In the genomic region with DNA sequence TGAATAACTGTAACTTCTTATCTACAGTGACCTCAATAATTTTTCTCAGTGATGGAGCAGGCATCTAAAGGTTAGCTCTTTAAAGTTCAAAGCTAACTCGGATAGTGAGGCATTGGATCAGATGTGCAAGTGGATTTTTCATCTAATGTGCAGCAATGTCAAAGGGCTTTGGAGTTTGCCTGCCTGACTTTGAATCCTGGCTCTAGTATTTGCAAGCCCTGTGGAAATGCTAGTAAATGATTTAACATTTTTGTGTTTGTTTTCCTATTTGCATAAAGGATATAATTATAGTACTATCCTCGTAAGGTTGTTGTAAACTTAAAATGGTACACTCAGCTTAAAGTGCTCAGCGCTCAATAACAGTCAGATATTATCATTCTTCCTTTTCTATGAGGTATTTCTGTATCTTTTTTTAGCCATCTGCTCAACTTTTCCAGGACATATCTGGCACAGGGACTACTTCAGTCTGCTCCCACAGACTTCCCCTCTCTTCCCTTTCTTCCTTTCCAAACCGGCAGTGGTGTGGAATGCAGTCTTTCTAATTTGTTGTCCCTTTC, we compare ENCODE assay signal across 1 cellular context.
TF ChIP-seq lines count a peak whose summit lies in the region.

No MANE protein-coding gene starts in this region.

TF ChIP-seq in HepG2, 621 proteins besides CTCF, POLR2A, EP300 and RAD21 (continued from another document and continues in another):
- TF ChIP-seq ZBTB20 (CRISPR knock-in tag; IDR thresholded peaks at IDR 0.05; ENCODE audit: borderline replicate concordance, low read depth) (no peak), TSC22D2 (CRISPR knock-in tag; IDR thresholded peaks at IDR 0.05; ENCODE audit: borderline replicate concordance) (no peak), ZNF713 (CRISPR knock-in tag; IDR thresholded peaks at IDR 0.05) (no peak), ZNF773 (CRISPR knock-in tag; IDR thresholded peaks at IDR 0.05; ENCODE audit: borderline replicate concordance) (no peak), ZFY (CRISPR knock-in tag; IDR thresholded peaks at IDR 0.05) (no peak), ZNF530 (CRISPR knock-in tag; IDR thresholded peaks at IDR 0.05; ENCODE audit: low read depth) (no peak), ZNF543 (CRISPR knock-in tag; IDR thresholded peaks at IDR 0.05) (no peak), ZNF256 (CRISPR knock-in tag; conservative IDR thresholded peaks at IDR 0.05) (no peak), ZNF552 (CRISPR knock-in tag; IDR thresholded peaks at IDR 0.05; ENCODE audit: borderline replicate concordance) (no peak), ZNF484 (CRISPR knock-in tag; IDR thresholded peaks at IDR 0.05; ENCODE audit: borderline replicate concordance, low read depth) (no peak), ATF1 (CRISPR knock-in tag; IDR thresholded peaks at IDR 0.05) (no peak), ELF4 (CRISPR knock-in tag; IDR thresholded peaks at IDR 0.05; ENCODE audit: borderline replicate concordance) (no peak), MED8 (CRISPR knock-in tag; IDR thresholded peaks at IDR 0.05; ENCODE audit: insufficient replicate concordance) (no peak), STAT5B (CRISPR knock-in tag; IDR thresholded peaks at IDR 0.05) (no peak), KDM2A (CRISPR knock-in tag; IDR thresholded peaks at IDR 0.05; ENCODE audit: borderline replicate concordance, low read depth) (no peak), BRCA1 (CRISPR knock-in tag; IDR thresholded peaks at IDR 0.05) (no peak), U2AF2 (IDR thresholded peaks at IDR 0.05; ENCODE audit: low read depth, low read length) (no peak), KLF11 (CRISPR knock-in tag; IDR thresholded peaks at IDR 0.05) (no peak), ZBTB7B (CRISPR knock-in tag; IDR thresholded peaks at IDR 0.05) (no peak), ZNF878 (CRISPR knock-in tag; IDR thresholded peaks at IDR 0.05) (no peak), ZBTB21 (CRISPR knock-in tag; IDR thresholded peaks at IDR 0.05) (no peak), GABPB1 (CRISPR knock-in tag; IDR thresholded peaks at IDR 0.05) (no peak), ZNF451 (CRISPR knock-in tag; IDR thresholded peaks at IDR 0.05) (no peak), ATF7 (IDR thresholded peaks at IDR 0.05) (no peak), ATF7 (CRISPR knock-in tag; IDR thresholded peaks at IDR 0.05) (no peak), MYC (CRISPR knock-in tag; IDR thresholded peaks at IDR 0.05; ENCODE audit: borderline replicate concordance) (no peak), DNMT3B (CRISPR knock-in tag; conservative IDR thresholded peaks at IDR 0.05) (no peak), HMGA1 (CRISPR knock-in tag; conservative IDR thresholded peaks at IDR 0.05) (no peak)
- TF ChIP-seq, protein P1, sequence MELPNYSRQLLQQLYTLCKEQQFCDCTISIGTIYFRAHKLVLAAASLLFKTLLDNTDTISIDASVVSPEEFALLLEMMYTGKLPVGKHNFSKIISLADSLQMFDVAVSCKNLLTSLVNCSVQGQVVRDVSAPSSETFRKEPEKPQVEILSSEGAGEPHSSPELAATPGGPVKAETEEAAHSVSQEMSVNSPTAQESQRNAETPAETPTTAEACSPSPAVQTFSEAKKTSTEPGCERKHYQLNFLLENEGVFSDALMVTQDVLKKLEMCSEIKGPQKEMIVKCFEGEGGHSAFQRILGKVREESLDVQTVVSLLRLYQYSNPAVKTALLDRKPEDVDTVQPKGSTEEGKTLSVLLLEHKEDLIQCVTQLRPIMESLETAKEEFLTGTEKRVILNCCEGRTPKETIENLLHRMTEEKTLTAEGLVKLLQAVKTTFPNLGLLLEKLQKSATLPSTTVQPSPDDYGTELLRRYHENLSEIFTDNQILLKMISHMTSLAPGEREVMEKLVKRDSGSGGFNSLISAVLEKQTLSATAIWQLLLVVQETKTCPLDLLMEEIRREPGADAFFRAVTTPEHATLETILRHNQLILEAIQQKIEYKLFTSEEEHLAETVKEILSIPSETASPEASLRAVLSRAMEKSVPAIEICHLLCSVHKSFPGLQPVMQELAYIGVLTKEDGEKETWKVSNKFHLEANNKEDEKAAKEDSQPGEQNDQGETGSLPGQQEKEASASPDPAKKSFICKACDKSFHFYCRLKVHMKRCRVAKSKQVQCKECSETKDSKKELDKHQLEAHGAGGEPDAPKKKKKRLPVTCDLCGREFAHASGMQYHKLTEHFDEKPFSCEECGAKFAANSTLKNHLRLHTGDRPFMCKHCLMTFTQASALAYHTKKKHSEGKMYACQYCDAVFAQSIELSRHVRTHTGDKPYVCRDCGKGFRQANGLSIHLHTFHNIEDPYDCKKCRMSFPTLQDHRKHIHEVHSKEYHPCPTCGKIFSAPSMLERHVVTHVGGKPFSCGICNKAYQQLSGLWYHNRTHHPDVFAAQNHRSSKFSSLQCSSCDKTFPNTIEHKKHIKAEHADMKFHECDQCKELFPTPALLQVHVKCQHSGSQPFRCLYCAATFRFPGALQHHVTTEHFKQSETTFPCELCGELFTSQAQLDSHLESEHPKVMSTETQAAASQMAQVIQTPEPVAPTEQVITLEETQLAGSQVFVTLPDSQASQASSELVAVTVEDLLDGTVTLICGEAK (IDR thresholded peaks at IDR 0.05), result no peak
- TF ChIP-seq, protein P1 (CRISPR knock-in tag; IDR thresholded peaks at IDR 0.05), result no peak
- TF ChIP-seq, protein P2, sequence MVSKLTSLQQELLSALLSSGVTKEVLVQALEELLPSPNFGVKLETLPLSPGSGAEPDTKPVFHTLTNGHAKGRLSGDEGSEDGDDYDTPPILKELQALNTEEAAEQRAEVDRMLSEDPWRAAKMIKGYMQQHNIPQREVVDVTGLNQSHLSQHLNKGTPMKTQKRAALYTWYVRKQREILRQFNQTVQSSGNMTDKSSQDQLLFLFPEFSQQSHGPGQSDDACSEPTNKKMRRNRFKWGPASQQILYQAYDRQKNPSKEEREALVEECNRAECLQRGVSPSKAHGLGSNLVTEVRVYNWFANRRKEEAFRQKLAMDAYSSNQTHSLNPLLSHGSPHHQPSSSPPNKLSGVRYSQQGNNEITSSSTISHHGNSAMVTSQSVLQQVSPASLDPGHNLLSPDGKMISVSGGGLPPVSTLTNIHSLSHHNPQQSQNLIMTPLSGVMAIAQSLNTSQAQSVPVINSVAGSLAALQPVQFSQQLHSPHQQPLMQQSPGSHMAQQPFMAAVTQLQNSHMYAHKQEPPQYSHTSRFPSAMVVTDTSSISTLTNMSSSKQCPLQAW (CRISPR knock-in tag; IDR thresholded peaks at IDR 0.05), result no peak
- TF ChIP-seq, protein P3, sequence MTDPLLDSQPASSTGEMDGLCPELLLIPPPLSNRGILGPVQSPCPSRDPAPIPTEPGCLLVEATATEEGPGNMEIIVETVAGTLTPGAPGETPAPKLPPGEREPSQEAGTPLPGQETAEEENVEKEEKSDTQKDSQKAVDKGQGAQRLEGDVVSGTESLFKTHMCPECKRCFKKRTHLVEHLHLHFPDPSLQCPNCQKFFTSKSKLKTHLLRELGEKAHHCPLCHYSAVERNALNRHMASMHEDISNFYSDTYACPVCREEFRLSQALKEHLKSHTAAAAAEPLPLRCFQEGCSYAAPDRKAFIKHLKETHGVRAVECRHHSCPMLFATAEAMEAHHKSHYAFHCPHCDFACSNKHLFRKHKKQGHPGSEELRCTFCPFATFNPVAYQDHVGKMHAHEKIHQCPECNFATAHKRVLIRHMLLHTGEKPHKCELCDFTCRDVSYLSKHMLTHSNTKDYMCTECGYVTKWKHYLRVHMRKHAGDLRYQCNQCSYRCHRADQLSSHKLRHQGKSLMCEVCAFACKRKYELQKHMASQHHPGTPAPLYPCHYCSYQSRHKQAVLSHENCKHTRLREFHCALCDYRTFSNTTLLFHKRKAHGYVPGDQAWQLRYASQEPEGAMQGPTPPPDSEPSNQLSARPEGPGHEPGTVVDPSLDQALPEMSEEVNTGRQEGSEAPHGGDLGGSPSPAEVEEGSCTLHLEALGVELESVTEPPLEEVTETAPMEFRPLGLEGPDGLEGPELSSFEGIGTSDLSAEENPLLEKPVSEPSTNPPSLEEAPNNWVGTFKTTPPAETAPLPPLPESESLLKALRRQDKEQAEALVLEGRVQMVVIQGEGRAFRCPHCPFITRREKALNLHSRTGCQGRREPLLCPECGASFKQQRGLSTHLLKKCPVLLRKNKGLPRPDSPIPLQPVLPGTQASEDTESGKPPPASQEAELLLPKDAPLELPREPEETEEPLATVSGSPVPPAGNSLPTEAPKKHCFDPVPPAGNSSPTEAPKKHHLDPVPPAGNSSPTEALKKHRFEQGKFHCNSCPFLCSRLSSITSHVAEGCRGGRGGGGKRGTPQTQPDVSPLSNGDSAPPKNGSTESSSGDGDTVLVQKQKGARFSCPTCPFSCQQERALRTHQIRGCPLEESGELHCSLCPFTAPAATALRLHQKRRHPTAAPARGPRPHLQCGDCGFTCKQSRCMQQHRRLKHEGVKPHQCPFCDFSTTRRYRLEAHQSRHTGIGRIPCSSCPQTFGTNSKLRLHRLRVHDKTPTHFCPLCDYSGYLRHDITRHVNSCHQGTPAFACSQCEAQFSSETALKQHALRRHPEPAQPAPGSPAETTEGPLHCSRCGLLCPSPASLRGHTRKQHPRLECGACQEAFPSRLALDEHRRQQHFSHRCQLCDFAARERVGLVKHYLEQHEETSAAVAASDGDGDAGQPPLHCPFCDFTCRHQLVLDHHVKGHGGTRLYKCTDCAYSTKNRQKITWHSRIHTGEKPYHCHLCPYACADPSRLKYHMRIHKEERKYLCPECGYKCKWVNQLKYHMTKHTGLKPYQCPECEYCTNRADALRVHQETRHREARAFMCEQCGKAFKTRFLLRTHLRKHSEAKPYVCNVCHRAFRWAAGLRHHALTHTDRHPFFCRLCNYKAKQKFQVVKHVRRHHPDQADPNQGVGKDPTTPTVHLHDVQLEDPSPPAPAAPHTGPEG (CRISPR knock-in tag; IDR thresholded peaks at IDR 0.05), result no peak
- TF ChIP-seq, protein P4, sequence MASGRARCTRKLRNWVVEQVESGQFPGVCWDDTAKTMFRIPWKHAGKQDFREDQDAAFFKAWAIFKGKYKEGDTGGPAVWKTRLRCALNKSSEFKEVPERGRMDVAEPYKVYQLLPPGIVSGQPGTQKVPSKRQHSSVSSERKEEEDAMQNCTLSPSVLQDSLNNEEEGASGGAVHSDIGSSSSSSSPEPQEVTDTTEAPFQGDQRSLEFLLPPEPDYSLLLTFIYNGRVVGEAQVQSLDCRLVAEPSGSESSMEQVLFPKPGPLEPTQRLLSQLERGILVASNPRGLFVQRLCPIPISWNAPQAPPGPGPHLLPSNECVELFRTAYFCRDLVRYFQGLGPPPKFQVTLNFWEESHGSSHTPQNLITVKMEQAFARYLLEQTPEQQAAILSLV (CRISPR knock-in tag; IDR thresholded peaks at IDR 0.05; ENCODE audit: borderline replicate concordance), result no peak
- TF ChIP-seq, protein P5, sequence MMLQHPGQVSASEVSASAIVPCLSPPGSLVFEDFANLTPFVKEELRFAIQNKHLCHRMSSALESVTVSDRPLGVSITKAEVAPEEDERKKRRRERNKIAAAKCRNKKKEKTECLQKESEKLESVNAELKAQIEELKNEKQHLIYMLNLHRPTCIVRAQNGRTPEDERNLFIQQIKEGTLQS (CRISPR knock-in tag; IDR thresholded peaks at IDR 0.05), result no peak
- TF ChIP-seq, protein P6, sequence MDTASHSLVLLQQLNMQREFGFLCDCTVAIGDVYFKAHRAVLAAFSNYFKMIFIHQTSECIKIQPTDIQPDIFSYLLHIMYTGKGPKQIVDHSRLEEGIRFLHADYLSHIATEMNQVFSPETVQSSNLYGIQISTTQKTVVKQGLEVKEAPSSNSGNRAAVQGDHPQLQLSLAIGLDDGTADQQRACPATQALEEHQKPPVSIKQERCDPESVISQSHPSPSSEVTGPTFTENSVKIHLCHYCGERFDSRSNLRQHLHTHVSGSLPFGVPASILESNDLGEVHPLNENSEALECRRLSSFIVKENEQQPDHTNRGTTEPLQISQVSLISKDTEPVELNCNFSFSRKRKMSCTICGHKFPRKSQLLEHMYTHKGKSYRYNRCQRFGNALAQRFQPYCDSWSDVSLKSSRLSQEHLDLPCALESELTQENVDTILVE (CRISPR knock-in tag; IDR thresholded peaks at IDR 0.05), result no peak
- TF ChIP-seq, protein P7, sequence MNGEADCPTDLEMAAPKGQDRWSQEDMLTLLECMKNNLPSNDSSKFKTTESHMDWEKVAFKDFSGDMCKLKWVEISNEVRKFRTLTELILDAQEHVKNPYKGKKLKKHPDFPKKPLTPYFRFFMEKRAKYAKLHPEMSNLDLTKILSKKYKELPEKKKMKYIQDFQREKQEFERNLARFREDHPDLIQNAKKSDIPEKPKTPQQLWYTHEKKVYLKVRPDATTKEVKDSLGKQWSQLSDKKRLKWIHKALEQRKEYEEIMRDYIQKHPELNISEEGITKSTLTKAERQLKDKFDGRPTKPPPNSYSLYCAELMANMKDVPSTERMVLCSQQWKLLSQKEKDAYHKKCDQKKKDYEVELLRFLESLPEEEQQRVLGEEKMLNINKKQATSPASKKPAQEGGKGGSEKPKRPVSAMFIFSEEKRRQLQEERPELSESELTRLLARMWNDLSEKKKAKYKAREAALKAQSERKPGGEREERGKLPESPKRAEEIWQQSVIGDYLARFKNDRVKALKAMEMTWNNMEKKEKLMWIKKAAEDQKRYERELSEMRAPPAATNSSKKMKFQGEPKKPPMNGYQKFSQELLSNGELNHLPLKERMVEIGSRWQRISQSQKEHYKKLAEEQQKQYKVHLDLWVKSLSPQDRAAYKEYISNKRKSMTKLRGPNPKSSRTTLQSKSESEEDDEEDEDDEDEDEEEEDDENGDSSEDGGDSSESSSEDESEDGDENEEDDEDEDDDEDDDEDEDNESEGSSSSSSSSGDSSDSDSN (CRISPR knock-in tag; IDR thresholded peaks at IDR 0.05), result no peak
